ENCODE assay signal across 12 cellular contexts in genomic region chr5:32274548-32275420, GRCh38. TPM values are rescaled to one million over a fixed set of nuclear protein-coding genes. Genes with fewer than 3 reads are reported as not detected.
DNase-seq lines count a peak whose midpoint lies in the region; ATAC-seq and TF ChIP-seq lines count a peak whose summit lies in the region.
"Had no signal": no experiment of that assay in that cellular context is flagged by ENCODE, and none has a peak within 500 bp of the region (broad histone marks: within the 10 kb centered on the region; RNA-seq: fewer than 3 reads in every experiment).

No MANE protein-coding gene starts in this region.

- intact Hi-C loops in heart right ventricle (cut with DNase I) (loop anchor here in 5 of 10 donors (5.0 to 10.0 kb wide), 2 partner anchors 38 to 50 kb away; partner anchors contain the start of gene MTMR12 (in 4 of the 5)), Right ventricle myocardium inferior (cut with DNase I) (loop anchor here (2.0 kb wide), 1 partner anchor 38 kb away; the partner anchor contains the start of gene MTMR12), vagina (cut with DNase I) (no loop called here)

- TF ChIP-seq CTCF in heart right ventricle (IDR thresholded peaks at IDR 0.05), result no peak
- no peak for TF ChIP-seq CTCF in vagina (IDR thresholded peaks at IDR 0.05)

- H3K4me3 Mint-ChIP-seq in memory B cell, result no peak overlapping the region

- 49 to 57% methylated on average over 11 of the region's 11 CpGs for WGBS in heart right ventricle, 2 donors

- no peaks in the 10 kb centered on the region for H3K27me3 ChIP-seq in heart right ventricle
- H3K27me3 ChIP-seq in vagina, result no peaks in the 10 kb centered on the region
- H3K27me3 ChIP-seq: tibial nerve had no signal

- peak overlapping the region; percentile 94 for H3K27ac Mint-ChIP-seq in memory B cell

- no peak for TF ChIP-seq POLR2A in vagina (IDR thresholded peaks at IDR 0.05)

- H3K27me3 Mint-ChIP-seq in memory B cell, result no peaks in the 10 kb centered on the region

- ATAC-seq in heart right ventricle, result peak; percentile 23 to 78 (median 58)
- ATAC-seq in Right ventricle myocardium inferior, result no peak
- no peak for ATAC-seq in memory B cell (ENCODE audit: low read depth)
- ATAC-seq in HG03135 (IDR thresholded peaks at IDR 0.05; ENCODE audit: unreplicated experiment), result no peak
- no peak for ATAC-seq in GM18498 (IDR thresholded peaks at IDR 0.05; ENCODE audit: unreplicated experiment)

- H3K36me3 ChIP-seq in heart right ventricle (peaks cover 0 to 51% (median 23%) of the 10 kb centered on the region in 9 donors), vagina (peaks cover 0 to 30% of the 10 kb centered on the region in 2 donors)

- H3K4me3 ChIP-seq in heart right ventricle (no peak overlapping the region), vagina (no peak overlapping the region)
- H3K4me3 ChIP-seq: tibial nerve had no signal

- peak overlapping the region in 9 of 10 donors; percentile 32 to 77 (median 65) for H3K27ac ChIP-seq in heart right ventricle
- peak overlapping the region; percentile 28 for H3K27ac ChIP-seq in vagina

- peaks cover 14% of the 10 kb centered on the region for H3K4me1 Mint-ChIP-seq in memory B cell

- DNase-seq in heart right ventricle, result peak in 1 of 2 donors; percentile 50
- no peak for DNase-seq in Right ventricle myocardium inferior (ENCODE audit: missing footprints)
- peak; percentile 89 to 95 for DNase-seq in dermis microvascular lymphatic vessel endothelial cell (ENCODE audit: low read depth in 2 of 2)
- DNase-seq in memory B cell (ENCODE audit: low spot score in 2 of 2), result no peak
- no peak for DNase-seq in vagina (ENCODE audit: extremely low spot score in 2 of 2)
- no peak for DNase-seq in activated naive CD4-positive, alpha-beta T cell (lab: John Stamatoyannopoulos, UW)
- DNase-seq: activated CD4-positive, alpha-beta T cell treated with anti-CD3 and anti-CD28 coated beads for 4 hours; NCI-H2081 treated with DMSO at 0.1 percent for 48 hours; SIG-M5 had no signal

- H3K36me3 Mint-ChIP-seq in memory B cell, result peaks cover 28% of the 10 kb centered on the region

- no peaks in the 10 kb centered on the region for H3K9me3 Mint-ChIP-seq in memory B cell

- peaks cover 12 to 54% (median 38%) of the 10 kb centered on the region in 9 donors for H3K4me1 ChIP-seq in heart right ventricle
- peaks cover 7% of the 10 kb centered on the region for H3K4me1 ChIP-seq in vagina

- H3K9me3 ChIP-seq in heart right ventricle (no peaks in the 10 kb centered on the region), vagina (no peaks in the 10 kb centered on the region)
- H3K9me3 ChIP-seq: tibial nerve had no signal

RNA-seq across cellular contexts. Expression of gene MTMR12, which starts 38.0 kb away (rescaled TPM):
- 10 to 100 TPM; 15.4 to 27.2 (median 19.9) TPM for total RNA-seq in heart right ventricle
- polyA plus RNA-seq in heart right ventricle, result 1 to 10 TPM; 5.4 to 5.6 TPM
- 18.7 TPM for total RNA-seq in Right ventricle myocardium inferior
- 25.3 and 28.1 TPM in 2 replicates for total RNA-seq in dermis microvascular lymphatic vessel endothelial cell
- 23.8 TPM for total RNA-seq in vagina

Comparison
In these comparisons a context has a peak if more than half of its experiments do, and no peak if none do; other contexts are left out.
1. ATAC-seq: peak in heart right ventricle (8 of 8); none in Right ventricle myocardium inferior (single experiment), memory B cell (single experiment), HG03135 (single experiment) and GM18498 (single experiment).
2. DNase-seq: peak in dermis microvascular lymphatic vessel endothelial cell (2 of 2); none in Right ventricle myocardium inferior (single experiment), memory B cell (0 of 2), vagina (0 of 2) and activated naive CD4-positive, alpha-beta T cell (0 of 4).